In the genomic region with DNA sequence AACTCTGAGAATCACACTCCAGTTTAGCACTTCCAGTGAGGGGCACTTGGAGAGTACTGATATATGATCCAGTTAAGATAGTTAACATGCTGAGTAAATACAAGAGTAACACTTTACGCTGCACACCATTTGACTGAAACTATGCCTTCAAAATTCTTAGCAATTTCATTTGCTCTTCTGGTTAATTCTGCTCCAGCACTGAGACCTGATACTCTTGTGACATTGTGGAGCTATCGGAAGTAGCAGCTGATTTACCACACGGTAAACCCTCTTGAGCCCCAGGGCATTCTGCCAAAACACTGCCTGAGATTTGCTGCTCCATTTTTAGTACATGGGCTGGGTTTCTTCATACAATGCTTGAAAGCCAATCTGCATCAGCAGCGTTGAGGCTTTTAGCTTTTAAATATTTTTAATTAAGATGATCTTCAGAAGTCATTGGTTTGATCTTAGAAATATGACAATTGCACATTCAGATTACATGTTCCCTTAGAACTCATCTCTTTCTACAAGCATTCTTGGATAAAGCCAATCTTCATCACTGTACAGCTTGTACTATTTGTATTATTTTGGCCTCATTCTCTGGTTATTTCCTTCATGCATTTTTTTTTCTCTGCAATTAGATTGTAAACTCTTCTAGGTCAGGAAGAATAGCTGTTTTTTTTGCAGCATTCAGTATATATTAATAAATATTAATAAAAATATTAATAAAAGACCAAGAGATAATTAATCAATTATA, we compare ENCODE assay signal across 9 cellular contexts.
DNase-seq lines count a peak whose midpoint lies in the region; ATAC-seq lines count a peak whose summit lies in the region.
"Had no signal": no experiment of that assay in that cellular context is flagged by ENCODE, and none has a peak within 500 bp of the region (broad histone marks: within the 10 kb centered on the region; RNA-seq: fewer than 3 reads in every experiment).

No MANE protein-coding gene starts in this region.

- DNase-seq in RPMI8226: peak; percentile 84
- DNase-seq in pons (ENCODE audit: low spot score): peak; percentile 9
- no peak for DNase-seq in GM19238 (ENCODE audit: insufficient read length, low spot score)
- no peak for DNase-seq in islet precursor cell
- DNase-seq: amniotic stem cell, SIG-M5 had no signal

- peak; percentile 62 for ATAC-seq in GM19395 (IDR thresholded peaks at IDR 0.05; ENCODE audit: unreplicated experiment)
- peak; percentile 51 for ATAC-seq in HG03342 (IDR thresholded peaks at IDR 0.05; ENCODE audit: unreplicated experiment)
- ATAC-seq in HG02571 (IDR thresholded peaks at IDR 0.05; ENCODE audit: unreplicated experiment): no peak

Comparison
In these comparisons a context has a peak if more than half of its experiments do, and no peak if none do; other contexts are left out.
1. DNase-seq: peak in RPMI8226 (single experiment) and pons (single experiment); none in GM19238 (single experiment) and islet precursor cell (single experiment).